In the genomic region with DNA sequence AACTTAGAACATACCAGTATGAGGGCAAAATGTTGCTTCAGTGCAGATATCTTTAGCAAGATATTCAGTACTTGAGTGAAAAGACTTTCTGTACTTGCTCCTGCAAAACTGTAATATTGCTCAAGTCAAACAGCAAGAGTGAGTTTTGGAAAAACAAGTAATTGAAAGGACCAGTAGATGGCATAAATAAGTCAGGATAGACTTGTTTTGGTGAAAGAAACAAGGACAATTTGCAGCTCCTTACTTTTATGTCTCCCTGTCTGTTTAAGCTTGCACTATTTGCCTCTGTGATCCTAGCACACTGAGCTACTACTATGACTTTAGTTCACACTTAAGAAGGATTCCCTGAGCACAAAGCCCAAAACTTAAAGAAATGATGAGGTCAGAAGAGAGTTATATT, we compare ENCODE assay signal across 2 cellular contexts.
TF ChIP-seq lines count a peak whose summit lies in the region.

No MANE protein-coding gene starts in this region.

TF ChIP-seq in liver, 16 proteins besides CTCF, POLR2A, EP300 and RAD21:
- TF ChIP-seq NR2F2 (IDR thresholded peaks at IDR 0.05) (no peak), RXRA (IDR thresholded peaks at IDR 0.05) (no peak), HNF4A (conservative IDR thresholded peaks at IDR 0.05) (no peak), FOXA1 (IDR thresholded peaks at IDR 0.05) (no peak), HNF4G (IDR thresholded peaks at IDR 0.05) (no peak), JUND (IDR thresholded peaks at IDR 0.05) (no peak), SP1 (IDR thresholded peaks at IDR 0.05) (no peak), EGR1 (IDR thresholded peaks at IDR 0.05; ENCODE audit: low read depth in 2 of 2) (no peak), YY1 (IDR thresholded peaks at IDR 0.05) (no peak), FOXA2 (IDR thresholded peaks at IDR 0.05) (no peak), ATF3 (IDR thresholded peaks at IDR 0.05) (no peak), MAX (IDR thresholded peaks at IDR 0.05) (no peak)
- TF ChIP-seq, protein P1, sequence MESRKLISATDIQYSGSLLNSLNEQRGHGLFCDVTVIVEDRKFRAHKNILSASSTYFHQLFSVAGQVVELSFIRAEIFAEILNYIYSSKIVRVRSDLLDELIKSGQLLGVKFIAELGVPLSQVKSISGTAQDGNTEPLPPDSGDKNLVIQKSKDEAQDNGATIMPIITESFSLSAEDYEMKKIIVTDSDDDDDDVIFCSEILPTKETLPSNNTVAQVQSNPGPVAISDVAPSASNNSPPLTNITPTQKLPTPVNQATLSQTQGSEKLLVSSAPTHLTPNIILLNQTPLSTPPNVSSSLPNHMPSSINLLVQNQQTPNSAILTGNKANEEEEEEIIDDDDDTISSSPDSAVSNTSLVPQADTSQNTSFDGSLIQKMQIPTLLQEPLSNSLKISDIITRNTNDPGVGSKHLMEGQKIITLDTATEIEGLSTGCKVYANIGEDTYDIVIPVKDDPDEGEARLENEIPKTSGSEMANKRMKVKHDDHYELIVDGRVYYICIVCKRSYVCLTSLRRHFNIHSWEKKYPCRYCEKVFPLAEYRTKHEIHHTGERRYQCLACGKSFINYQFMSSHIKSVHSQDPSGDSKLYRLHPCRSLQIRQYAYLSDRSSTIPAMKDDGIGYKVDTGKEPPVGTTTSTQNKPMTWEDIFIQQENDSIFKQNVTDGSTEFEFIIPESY (IDR thresholded peaks at IDR 0.05) = no peak

TF ChIP-seq in HepG2, 621 proteins besides CTCF, POLR2A, EP300 and RAD21:
- TF ChIP-seq FOXO4 (CRISPR knock-in tag; conservative IDR thresholded peaks at IDR 0.05) = no peak
- TF ChIP-seq ZNF678 (CRISPR knock-in tag; IDR thresholded peaks at IDR 0.05) = no peak
- no peak for TF ChIP-seq SIN3A (IDR thresholded peaks at IDR 0.05; ENCODE audit: borderline replicate concordance, low read depth, low read length)
- no peak for TF ChIP-seq ZNF7 (CRISPR knock-in tag; IDR thresholded peaks at IDR 0.05)
- TF ChIP-seq GATA4 (IDR thresholded peaks at IDR 0.05; ENCODE audit: borderline replicate concordance, low read depth) = no peak
- TF ChIP-seq SP5 (CRISPR knock-in tag; IDR thresholded peaks at IDR 0.05; ENCODE audit: borderline replicate concordance, low read depth) = no peak
